ENCODE assay signal across 20 cellular contexts in genomic region chr6:116877743-116878142, GRCh38. TPM values are rescaled to one million over a fixed set of nuclear protein-coding genes. Genes with fewer than 3 reads are reported as not detected.
DNase-seq lines count a peak whose midpoint lies in the region; ATAC-seq, FAIRE-seq and TF ChIP-seq lines count a peak whose summit lies in the region.
"Had no signal": no experiment of that assay in that cellular context is flagged by ENCODE, and none has a peak within 500 bp of the region (broad histone marks: within the 10 kb centered on the region; RNA-seq: fewer than 3 reads in every experiment).

No MANE protein-coding gene starts in this region.

- H3K27me3 Mint-ChIP-seq in natural killer cell treated with Interleukin-12 subunit alpha and Interleukin-12 subunit beta and Interleukin-15 and Interleukin-18, amount 100 ng/mL, for 72 hours: peaks cover 11 to 16% of the 10 kb centered on the region in 2 donors

- in situ Hi-C loops in HepG2 (cut with HindIII; ENCODE audit: extremely low pct_ligation_motif_present, low pct_unique_long_range_greater_than_20kb): loop anchor here (5.0 to 10.0 kb wide), 2 partner anchors 90 to 317 kb away; no protein-coding TSS in a partner anchor

- H3K27me3 ChIP-seq in HepG2 (ENCODE audit: control insufficient read depth in 1 of 2, insufficient read depth in 2 of 2, low read length in 2 of 2) (peaks cover 15 to 32% of the 10 kb centered on the region in 2 experiments), right lobe of liver (peaks cover 0 to 18% of the 10 kb centered on the region in 2 donors), WERI-Rb-1 (ENCODE audit: insufficient read depth, low read depth, severe bottlenecking) (peaks cover 15% of the 10 kb centered on the region), adrenal gland (peaks cover 17% of the 10 kb centered on the region)

- H3K9ac ChIP-seq in HepG2 (ENCODE audit: insufficient read depth, low read depth, low read length): no peak overlapping the region

- H3K4me3 ChIP-seq in HepG2 (replicated peaks in 1 of 3; ENCODE audit: insufficient read depth in 1 of 3, low read depth in 2 of 3, low read length in 3 of 3) (no peak overlapping the region), right lobe of liver (no peak overlapping the region), WERI-Rb-1 (ENCODE audit: low read depth, low read length) (peak overlapping the region; percentile 58; the same call in 1 of the 2 replicates), adrenal gland (no peak overlapping the region)

- peaks cover 4% of the 10 kb centered on the region for H3K36me3 Mint-ChIP-seq in natural killer cell treated with Interleukin-12 subunit alpha and Interleukin-12 subunit beta and Interleukin-15 and Interleukin-18, amount 100 ng/mL, for 72 hours
- H3K36me3 Mint-ChIP-seq: stimulated activated naive B cell treated with anti-CD40 and anti-IgM and Interleukin-4, amounts not matched to agents 10 μg/mL and 1 μg/mL and 100 μg/mL, for 72 hours had no signal

- TF ChIP-seq EP300 in HepG2 (IDR thresholded peaks at IDR 0.05; ENCODE audit: low read depth in 2 of 2, low read length in 2 of 2): no peak
- no peak for TF ChIP-seq EP300 in HepG2 (CRISPR knock-in tag; IDR thresholded peaks at IDR 0.05; ENCODE audit: borderline replicate concordance)

- peaks cover 13% of the 10 kb centered on the region for H3K4me1 ChIP-seq in HepG2 (ENCODE audit: insufficient read depth, low read length)
- H3K4me1 ChIP-seq in right lobe of liver: no peaks in the 10 kb centered on the region
- peaks cover 0 to 13% of the 10 kb centered on the region in 2 donors for H3K4me1 ChIP-seq in adrenal gland (replicated peaks in 1 of 2)
- H3K4me1 ChIP-seq: upper lobe of right lung had no signal

- ATAC-seq in HepG2 (peak; percentile 41; the same call in 2 of the 3 replicates), right lobe of liver (no peak), left colon (peak; percentile 60)
- ATAC-seq in natural killer cell treated with Interleukin-12 subunit alpha and Interleukin-12 subunit beta and Interleukin-15 and Interleukin-18, amount 100 ng/mL, for 72 hours: no peak

- H4K20me1 ChIP-seq in HepG2 (ENCODE audit: insufficient read depth, low read length): no peaks in the 10 kb centered on the region

- no TSS peak for BruUV-seq in HepG2 (replicated peaks; lab: Mats Ljungman, UMichigan)

- DNase-seq in HepG2 (ENCODE audit: low spot score) (no peak), right lobe of liver (no peak), WERI-Rb-1 (no peak), left colon (peak in 1 of 2 donors; percentile 22), NCI-H526 treated with DMSO at 0.1 percent for 48 hours (lab: John Stamatoyannopoulos, UW) (no peak), adrenal gland (no peak)
- DNase-seq in natural killer cell treated with Interleukin-12 subunit alpha and Interleukin-12 subunit beta and Interleukin-15 and Interleukin-18, amount 100 ng/mL, for 72 hours (ENCODE audit: low spot score): no peak
- no peak for DNase-seq in activated naive CD4-positive, alpha-beta T cell treated with anti-CD3 and anti-CD28 coated beads, Interleukin-2, amount 50 U/mL, for 16 hours
- DNase-seq: dorsolateral prefrontal cortex; GOT3; hypothalamus; KBM-7; NCI-H1436; NCI-H446 treated with DMSO at 0.1 percent for 48 hours; nucleus accumbens; stimulated activated naive B cell treated with anti-CD40 and anti-IgM and Interleukin-4, amounts not matched to agents 10 μg/mL and 1 μg/mL and 100 μg/mL, for 72 hours had no signal

- H3K79me2 ChIP-seq in HepG2 (ENCODE audit: insufficient read depth, low read length): no peaks in the 10 kb centered on the region

- H3K9me3 Mint-ChIP-seq in natural killer cell treated with Interleukin-12 subunit alpha and Interleukin-12 subunit beta and Interleukin-15 and Interleukin-18, amount 100 ng/mL, for 72 hours: peaks cover 4% of the 10 kb centered on the region
- H3K9me3 Mint-ChIP-seq: stimulated activated naive B cell treated with anti-CD40 and anti-IgM and Interleukin-4, amounts not matched to agents 10 μg/mL and 1 μg/mL and 100 μg/mL, for 72 hours had no signal

- no peak for TF ChIP-seq POLR2A in HepG2 (IDR thresholded peaks at IDR 0.05; ENCODE audit: insufficient read depth in 1 of 2, low read depth in 2 of 2, low read length in 2 of 2)
- no peak for TF ChIP-seq POLR2A in right lobe of liver (IDR thresholded peaks at IDR 0.05)
- no peak for TF ChIP-seq POLR2A in adrenal gland (IDR thresholded peaks at IDR 0.05)

- H3K36me3 ChIP-seq in HepG2 (replicated peaks in 1 of 2; ENCODE audit: control insufficient read depth in 1 of 2, insufficient read depth in 2 of 2, low read length in 2 of 2): no peaks in the 10 kb centered on the region
- H3K36me3 ChIP-seq in right lobe of liver: no peaks in the 10 kb centered on the region
- H3K36me3 ChIP-seq in WERI-Rb-1: no peaks in the 10 kb centered on the region
- no peaks in the 10 kb centered on the region for H3K36me3 ChIP-seq in adrenal gland (replicated peaks in 1 of 2)
- H3K36me3 ChIP-seq: upper lobe of right lung had no signal

- CTCF ChIA-PET in HepG2 (lab: Yijun Ruan, JAX; ENCODE audit: low intra/inter-chr PET ratio, low total read pairs): interaction anchor here (1.8 kb wide), 1 partner anchor 91 kb away, joined by 3 read pairs; no protein-coding TSS in a partner anchor

- no peak overlapping the region for H3K27ac Mint-ChIP-seq in natural killer cell treated with Interleukin-12 subunit alpha and Interleukin-12 subunit beta and Interleukin-15 and Interleukin-18, amount 100 ng/mL, for 72 hours
- H3K27ac Mint-ChIP-seq: stimulated activated naive B cell treated with anti-CD40 and anti-IgM and Interleukin-4, amounts not matched to agents 10 μg/mL and 1 μg/mL and 100 μg/mL, for 72 hours had no signal

- intact Hi-C loops in HepG2 (cut with micrococcal nuclease; ENCODE audit: unreplicated experiment) (no loop called here), right lobe of liver (cut with DNase I) (no loop called here), left colon (cut with DNase I, micrococcal nuclease) (no loop called here), adrenal gland (cut with DNase I) (no loop called here)

- no peak overlapping the region for H2AFZ ChIP-seq in HepG2 (ENCODE audit: low read length)

- no peak overlapping the region for H3K27ac ChIP-seq in HepG2 (ENCODE audit: extremely low read length, insufficient read depth, low read length)
- H3K27ac ChIP-seq in right lobe of liver: no peak overlapping the region
- H3K27ac ChIP-seq in WERI-Rb-1: no peak overlapping the region
- H3K27ac ChIP-seq in adrenal gland: no peak overlapping the region
- H3K27ac ChIP-seq: dorsolateral prefrontal cortex, skin epidermis, upper lobe of right lung had no signal

- POLR2A ChIA-PET in HepG2 (lab: Yijun Ruan, JAX): no interaction called here

- FAIRE-seq in HepG2 (lab: Jason Lieb, UNC): no peak

- H3K4me1 Mint-ChIP-seq in natural killer cell treated with Interleukin-12 subunit alpha and Interleukin-12 subunit beta and Interleukin-15 and Interleukin-18, amount 100 ng/mL, for 72 hours (ENCODE audit: low read depth in 2 of 2): peaks cover 0 to 7% of the 10 kb centered on the region in 2 donors

- H3K4me3 Mint-ChIP-seq in natural killer cell treated with Interleukin-12 subunit alpha and Interleukin-12 subunit beta and Interleukin-15 and Interleukin-18, amount 100 ng/mL, for 72 hours: no peak overlapping the region

- TF ChIP-seq CTCF in HepG2 (CRISPR knock-in tag; IDR thresholded peaks at IDR 0.05) (no peak), right lobe of liver (IDR thresholded peaks at IDR 0.05) (no peak), WERI-Rb-1 (IDR thresholded peaks at IDR 0.05; ENCODE audit: low read depth, low read length) (no peak), adrenal gland (IDR thresholded peaks at IDR 0.05) (no peak)

- H3K9me3 ChIP-seq in HepG2 (ENCODE audit: low read length) (no peaks in the 10 kb centered on the region), right lobe of liver (no peaks in the 10 kb centered on the region), WERI-Rb-1 (ENCODE audit: severe bottlenecking) (no peaks in the 10 kb centered on the region), adrenal gland (replicated peaks in 1 of 3) (no peaks in the 10 kb centered on the region)
- H3K9me3 ChIP-seq: upper lobe of right lung had no signal

- no peak for TF ChIP-seq RAD21 in HepG2 (CRISPR knock-in tag; IDR thresholded peaks at IDR 0.05)

- no peak overlapping the region; the same call in 1 of the 2 replicates for H3K4me2 ChIP-seq in HepG2 (ENCODE audit: low read depth, low read length)

- WGBS in HepG2 (ENCODE audit: low lambda C conversion rate): 16% methylated on average over 10 of the region's 10 CpGs
- WGBS in right lobe of liver (ENCODE audit: insufficient coverage, low coverage, low lambda C conversion rate, missing lambda C conversion rate): 4% methylated on average over 10 of the region's 10 CpGs
- WGBS in adrenal gland, 4 donors: 29 to 34% (median 32%) methylated on average over 10 of the region's 10 CpGs

RNA-seq across cellular contexts. Expression of gene RFX6, which starts 0.7 kb away (rescaled TPM):
- not detected in 2 replicates for total RNA-seq in HepG2 (2016; rRNA removed; fragmentation: Illumina TruSeq; extraction: Trizol)
- total RNA-seq in HepG2 (2016; cell fraction: cytosol; rRNA removed; fragmentation: Illumina TruSeq; extraction: Trizol; ENCODE audit: low read depth): not detected in 2 replicates
- not detected in 2 replicates for total RNA-seq in HepG2 (2016; cell fraction: insoluble cytoplasmic fraction; rRNA removed; fragmentation: Illumina TruSeq; extraction: Trizol)
- total RNA-seq in HepG2 (2016; cell fraction: membrane; rRNA removed; fragmentation: Illumina TruSeq; extraction: Trizol): not detected in 2 replicates
- not detected in 2 replicates for total RNA-seq in HepG2 (2016; cell fraction: nucleus; rRNA removed; fragmentation: Illumina TruSeq; extraction: Trizol)
- 0.04 TPM in 1 of 2 replicates, not detected in the other for polyA plus RNA-seq in HepG2 (2011; rRNA removed)
- not detected in 2 replicates for polyA plus RNA-seq in HepG2 (2011; cell fraction: cytosol; rRNA removed)
- polyA plus RNA-seq in HepG2 (2011; cell fraction: nucleus; rRNA removed): not detected in 2 replicates
- polyA plus RNA-seq in HepG2 (2012): not detected in 2 replicates
- not detected in 2 replicates for polyA plus RNA-seq in HepG2 (2016; cell fraction: cytosol; fragmentation: Illumina TruSeq; extraction: Trizol; ENCODE audit: low read depth)
- polyA plus RNA-seq in HepG2 (2016; cell fraction: insoluble cytoplasmic fraction; fragmentation: Illumina TruSeq; extraction: Trizol; ENCODE audit: low read depth): not detected in 2 replicates
- polyA plus RNA-seq in HepG2 (2016; cell fraction: membrane; fragmentation: Illumina TruSeq; extraction: Trizol; ENCODE audit: low read depth): not detected in 2 replicates
- polyA plus RNA-seq in HepG2 (2016; cell fraction: nucleus; fragmentation: Illumina TruSeq; extraction: Trizol; ENCODE audit: insufficient read depth, low read depth): not detected in 2 replicates
- polyA minus RNA-seq in HepG2 (2011; rRNA and poly(A)+ RNA removed; ENCODE audit: low replicate concordance): not detected in 2 replicates
- not detected in 2 replicates for polyA minus RNA-seq in HepG2 (2011; cell fraction: cytosol; rRNA and poly(A)+ RNA removed)
- not detected in 2 replicates for polyA minus RNA-seq in HepG2 (2011; cell fraction: nucleus; rRNA and poly(A)+ RNA removed)
- not detected for total RNA-seq in right lobe of liver
- total RNA-seq in left colon: 1 to 10 TPM; 1.3 to 1.5 TPM
- total RNA-seq in natural killer cell treated with Interleukin-12 subunit alpha and Interleukin-12 subunit beta and Interleukin-15 and Interleukin-18, amount 100 ng/mL, for 72 hours: not detected
- 1 to 10 TPM in 3 of 8 donors, under 1 TPM in 1, not detected in 4; 0.27 to 4.2 (median 1.6) TPM for total RNA-seq in adrenal gland
- polyA plus RNA-seq in adrenal gland: 1 to 10 TPM; 2.2 to 7.7 (median 6.1) TPM
- total RNA-seq: activated CD8-positive, alpha-beta memory T cell treated with anti-CD3 and anti-CD28 coated beads for 36 hours; lung microvascular endothelial cell; upper lobe of right lung had no signal

RNA-seq across cellular contexts. Expression of gene GPRC6A, which starts 48.9 kb away (rescaled TPM):
- total RNA-seq in HepG2 (2016; rRNA removed; fragmentation: Illumina TruSeq; extraction: Trizol) (not detected in 2 replicates), right lobe of liver (not detected), left colon (not detected), adrenal gland (under 1 TPM in 2 of 8 donors, not detected in 6; 0.15 to 0.81 TPM)
- not detected in 2 replicates for total RNA-seq in HepG2 (2016; cell fraction: cytosol; rRNA removed; fragmentation: Illumina TruSeq; extraction: Trizol; ENCODE audit: low read depth)
- total RNA-seq in HepG2 (2016; cell fraction: insoluble cytoplasmic fraction; rRNA removed; fragmentation: Illumina TruSeq; extraction: Trizol): not detected in 2 replicates
- total RNA-seq in HepG2 (2016; cell fraction: membrane; rRNA removed; fragmentation: Illumina TruSeq; extraction: Trizol): not detected in 2 replicates
- not detected in 2 replicates for total RNA-seq in HepG2 (2016; cell fraction: nucleus; rRNA removed; fragmentation: Illumina TruSeq; extraction: Trizol)
- polyA plus RNA-seq in HepG2 (2011; rRNA removed) (not detected in 2 replicates), adrenal gland (1 to 10 TPM in 1 of 3 donors, under 1 TPM in 2; 0.32 to 1.5 (median 0.61) TPM)
- not detected in 2 replicates for polyA plus RNA-seq in HepG2 (2011; cell fraction: cytosol; rRNA removed)
- polyA plus RNA-seq in HepG2 (2011; cell fraction: nucleus; rRNA removed): not detected in 2 replicates
- not detected in 2 replicates for polyA plus RNA-seq in HepG2 (2012)
- not detected in 2 replicates for polyA plus RNA-seq in HepG2 (2016; cell fraction: cytosol; fragmentation: Illumina TruSeq; extraction: Trizol; ENCODE audit: low read depth)
- polyA plus RNA-seq in HepG2 (2016; cell fraction: insoluble cytoplasmic fraction; fragmentation: Illumina TruSeq; extraction: Trizol; ENCODE audit: low read depth): not detected in 2 replicates
- not detected in 2 replicates for polyA plus RNA-seq in HepG2 (2016; cell fraction: membrane; fragmentation: Illumina TruSeq; extraction: Trizol; ENCODE audit: low read depth)
- polyA plus RNA-seq in HepG2 (2016; cell fraction: nucleus; fragmentation: Illumina TruSeq; extraction: Trizol; ENCODE audit: insufficient read depth, low read depth): not detected in 2 replicates
- not detected in 2 replicates for polyA minus RNA-seq in HepG2 (2011; rRNA and poly(A)+ RNA removed; ENCODE audit: low replicate concordance)
- not detected in 2 replicates for polyA minus RNA-seq in HepG2 (2011; cell fraction: cytosol; rRNA and poly(A)+ RNA removed)
- not detected in 2 replicates for polyA minus RNA-seq in HepG2 (2011; cell fraction: nucleus; rRNA and poly(A)+ RNA removed)
- not detected for total RNA-seq in natural killer cell treated with Interleukin-12 subunit alpha and Interleukin-12 subunit beta and Interleukin-15 and Interleukin-18, amount 100 ng/mL, for 72 hours
- total RNA-seq: activated CD8-positive, alpha-beta memory T cell treated with anti-CD3 and anti-CD28 coated beads for 36 hours; dorsolateral prefrontal cortex; lung microvascular endothelial cell; upper lobe of right lung had no signal

Comparison
In these comparisons a context has a peak if more than half of its experiments do, and no peak if none do; other contexts are left out.
1. ATAC-seq: peak in HepG2 (single experiment) and left colon (single experiment); none in right lobe of liver (0 of 4) and natural killer cell treated with Interleukin-12 subunit alpha and Interleukin-12 subunit beta and Interleukin-15 and Interleukin-18, amount 100 ng/mL, for 72 hours (0 of 2).